8 cellular contexts compared by ENCODE assay signal in genomic region chr10:22228167-22228938, GRCh38. TPM values are rescaled to one million over a fixed set of nuclear protein-coding genes. Genes with fewer than 3 reads are reported as not detected.
A peak's percentile ranks its signal among the peaks of the same experiment; 100 is the strongest.
DNase-seq lines count a peak whose midpoint lies in the region; ATAC-seq and TF ChIP-seq lines count a peak whose summit lies in the region.

No MANE protein-coding gene starts in this region.

- peak in 1 of 3 donors; percentile 19 for DNase-seq in CD4-positive, CD25-positive, alpha-beta regulatory T cell
- DNase-seq in NT2/D1 (ENCODE audit: low read depth, low spot score) (no peak), neural progenitor cell (ENCODE audit: low spot score) (no peak), C1 segment of cervical spinal cord (lab: John Stamatoyannopoulos, UW) (no peak), NCI-H1694 (lab: John Stamatoyannopoulos, UW) (no peak), cerebellar nuclear complex (lab: John Stamatoyannopoulos, UW) (no peak)
- no peak for DNase-seq in effector memory CD4-positive, alpha-beta T cell

- peak overlapping the region; percentile 90 for H3K4me3 ChIP-seq in CD4-positive, CD25-positive, alpha-beta regulatory T cell (ENCODE audit: low read depth, low read length)
- H3K4me3 ChIP-seq in NT2/D1 (ENCODE audit: insufficient read length, low read depth), result peak overlapping the region; percentile 51
- peak overlapping the region; percentile 86 for H3K4me3 ChIP-seq in effector memory CD4-positive, alpha-beta T cell (ENCODE audit: insufficient read depth, low read depth, low read length, poor library complexity, severe bottlenecking)
- H3K4me3 ChIP-seq in neural progenitor cell, result peak overlapping the region; percentile 89

- no peaks in the 10 kb centered on the region for H4K20me1 ChIP-seq in neural progenitor cell (ENCODE audit: low read depth)

- H3K4me3 Mint-ChIP-seq in CD4-positive, CD25-positive, alpha-beta regulatory T cell, result peak overlapping the region; percentile 87 to 99 (median 92)
- H3K4me3 Mint-ChIP-seq in neural progenitor cell, result peak overlapping the region; percentile 91

- peaks cover 26% of the 10 kb centered on the region for H3K4me1 ChIP-seq in CD4-positive, CD25-positive, alpha-beta regulatory T cell (ENCODE audit: control insufficient read depth, insufficient read depth, low read length, poor library complexity, severe bottlenecking)
- H3K4me1 ChIP-seq in NT2/D1 (ENCODE audit: insufficient read depth, insufficient read length) (no peaks in the 10 kb centered on the region), neural progenitor cell (no peaks in the 10 kb centered on the region)
- H3K4me1 ChIP-seq in effector memory CD4-positive, alpha-beta T cell (ENCODE audit: control insufficient read depth, insufficient read depth, low read length, poor library complexity, severe bottlenecking), result no peaks in the 10 kb centered on the region

- ATAC-seq in CD4-positive, CD25-positive, alpha-beta regulatory T cell (ENCODE audit: low read depth in 2 of 2), result no peak
- no peak for ATAC-seq in HG03439 (IDR thresholded peaks at IDR 0.05; ENCODE audit: unreplicated experiment)

- H3K9me3 Mint-ChIP-seq in CD4-positive, CD25-positive, alpha-beta regulatory T cell, result peaks cover 0 to 4% (median 0%) of the 10 kb centered on the region in 7 donors
- peaks cover 4% of the 10 kb centered on the region for H3K9me3 Mint-ChIP-seq in neural progenitor cell

- H3F3A ChIP-seq in neural progenitor cell (ENCODE audit: low read depth), result peaks cover 7% of the 10 kb centered on the region

- no peaks in the 10 kb centered on the region for H3K79me2 ChIP-seq in neural progenitor cell (ENCODE audit: low read depth)

- peaks cover 58% of the 10 kb centered on the region for H3K27me3 Mint-ChIP-seq in CD4-positive, CD25-positive, alpha-beta regulatory T cell
- peaks cover 8% of the 10 kb centered on the region for H3K27me3 Mint-ChIP-seq in neural progenitor cell (ENCODE audit: insufficient read depth, low read depth)

- H3K27ac Mint-ChIP-seq in CD4-positive, CD25-positive, alpha-beta regulatory T cell, result peak overlapping the region; percentile 52 to 99 (median 70)
- no peak overlapping the region for H3K27ac Mint-ChIP-seq in neural progenitor cell

- H3K4me2 ChIP-seq in neural progenitor cell, result peak overlapping the region; percentile 83

- H3K27ac ChIP-seq in CD4-positive, CD25-positive, alpha-beta regulatory T cell (ENCODE audit: insufficient read depth, low read length, poor library complexity, severe bottlenecking), result peak overlapping the region; percentile 60
- peak overlapping the region; percentile 70 for H3K27ac ChIP-seq in effector memory CD4-positive, alpha-beta T cell (ENCODE audit: insufficient read depth, low read length, poor library complexity, severe bottlenecking)
- no peak overlapping the region for H3K27ac ChIP-seq in neural progenitor cell

- peaks cover 15% of the 10 kb centered on the region for H3K27me3 ChIP-seq in CD4-positive, CD25-positive, alpha-beta regulatory T cell (ENCODE audit: control insufficient read depth, insufficient read depth, low read length)
- H3K27me3 ChIP-seq in NT2/D1 (ENCODE audit: insufficient read depth, insufficient read length), result no peaks in the 10 kb centered on the region
- no peaks in the 10 kb centered on the region for H3K27me3 ChIP-seq in effector memory CD4-positive, alpha-beta T cell (replicated peaks; ENCODE audit: control insufficient read depth, insufficient read depth, low read length, poor library complexity, severe bottlenecking)
- peaks cover 12% of the 10 kb centered on the region for H3K27me3 ChIP-seq in neural progenitor cell

- H3K4me1 Mint-ChIP-seq in CD4-positive, CD25-positive, alpha-beta regulatory T cell, result peaks cover 11 to 21% (median 19%) of the 10 kb centered on the region in 4 donors
- H3K4me1 Mint-ChIP-seq in neural progenitor cell, result peaks cover 11% of the 10 kb centered on the region

- no peak for TF ChIP-seq CTCF in neural progenitor cell (IDR thresholded peaks at IDR 0.05)

- peak overlapping the region; percentile 76 for H3K9ac ChIP-seq in NT2/D1 (ENCODE audit: insufficient read length, low read depth)
- H3K9ac ChIP-seq in neural progenitor cell, result no peak overlapping the region

- H2AFZ ChIP-seq in neural progenitor cell (replicated peaks), result peak overlapping the region; percentile 84

- no peaks in the 10 kb centered on the region for H3K9me3 ChIP-seq in CD4-positive, CD25-positive, alpha-beta regulatory T cell (ENCODE audit: control insufficient read depth in 2 of 2, low read length in 2 of 2)
- no peaks in the 10 kb centered on the region for H3K9me3 ChIP-seq in NT2/D1 (ENCODE audit: insufficient read depth, low read length)
- no peaks in the 10 kb centered on the region for H3K9me3 ChIP-seq in effector memory CD4-positive, alpha-beta T cell (ENCODE audit: control insufficient read depth, low read length)
- H3K9me3 ChIP-seq in neural progenitor cell (ENCODE audit: low read depth), result no peaks in the 10 kb centered on the region

- H3K36me3 ChIP-seq in CD4-positive, CD25-positive, alpha-beta regulatory T cell (ENCODE audit: control insufficient read depth, insufficient read depth, low read length), result no peaks in the 10 kb centered on the region
- H3K36me3 ChIP-seq in NT2/D1 (ENCODE audit: insufficient read depth, insufficient read length, low read length) (no peaks in the 10 kb centered on the region), neural progenitor cell (no peaks in the 10 kb centered on the region)
- H3K36me3 ChIP-seq in effector memory CD4-positive, alpha-beta T cell (ENCODE audit: control insufficient read depth, insufficient read depth, low read length), result no peaks in the 10 kb centered on the region

- H3K36me3 Mint-ChIP-seq in CD4-positive, CD25-positive, alpha-beta regulatory T cell, result peaks cover 4% of the 10 kb centered on the region
- peaks cover 4% of the 10 kb centered on the region for H3K36me3 Mint-ChIP-seq in neural progenitor cell

RNA-seq across cellular contexts. Expression of gene EBLN1, which starts 10.5 kb away (rescaled TPM):
- not detected for total RNA-seq in CD4-positive, CD25-positive, alpha-beta regulatory T cell
- polyA plus RNA-seq in CD4-positive, CD25-positive, alpha-beta regulatory T cell, result not detected
- total RNA-seq in neural progenitor cell (ENCODE audit: low replicate concordance), result not detected in 2 replicates
